11 cellular contexts compared by ENCODE assay signal in genomic region chr1:206890690-206891089, GRCh38. TPM values are rescaled to one million over a fixed set of nuclear protein-coding genes. Genes with fewer than 3 reads are reported as not detected.
DNase-seq lines count a peak whose midpoint lies in the region; ATAC-seq and TF ChIP-seq lines count a peak whose summit lies in the region.
"Had no signal": no experiment of that assay in that cellular context is flagged by ENCODE, and none has a peak within 500 bp of the region (broad histone marks: within the 10 kb centered on the region; RNA-seq: fewer than 3 reads in every experiment).

No MANE protein-coding gene starts in this region.

- TF ChIP-seq CTCF in RWPE2 (IDR thresholded peaks at IDR 0.05; ENCODE audit: poor library complexity, severe bottlenecking) = no peak
- TF ChIP-seq CTCF in thyroid gland (IDR thresholded peaks at IDR 0.05) = no peak

- H3K27ac ChIP-seq in RWPE2 (ENCODE audit: poor library complexity, severe bottlenecking) (peak overlapping the region; percentile 98), thyroid gland (no peak overlapping the region)

- CTCF ChIA-PET in activated naive CD4-positive, alpha-beta T cell treated with anti-CD3 and anti-CD28 coated beads for 36 hours (lab: Charles Lee) = interaction anchor here (0.8 to 1.1 kb wide), 3 partner anchors 15 to 30 kb away, joined by 3 to 5 read pairs (median 5); no protein-coding TSS in a partner anchor

- H3K27me3 ChIP-seq in RWPE2 (ENCODE audit: insufficient read depth, poor library complexity, severe bottlenecking) (no peaks in the 10 kb centered on the region), thyroid gland (no peaks in the 10 kb centered on the region)

- H3K27ac Mint-ChIP-seq in activated naive CD4-positive, alpha-beta T cell treated with anti-CD3 and anti-CD28 coated beads for 36 hours = peak overlapping the region; percentile 64
- peak overlapping the region; percentile 34 for H3K27ac Mint-ChIP-seq in stimulated activated naive B cell treated with anti-CD40 and anti-IgM and Interleukin-4, amounts not matched to agents 10 μg/mL and 1 μg/mL and 100 μg/mL, for 72 hours
- H3K27ac Mint-ChIP-seq: activated B cell treated with CpG ODN at 0.5 μM for 24 hours had no signal

- intact Hi-C loops in activated naive CD4-positive, alpha-beta T cell treated with anti-CD3 and anti-CD28 coated beads for 36 hours (cut with micrococcal nuclease) = loop anchor here (1.0 to 2.0 kb wide), 3 partner anchors 14 to 26 kb away; partner anchors contain the start of gene IL20
- intact Hi-C loops in thyroid gland (cut with DNase I) = no loop called here

- WGBS in thyroid gland, 2 donors = 73 to 76% methylated on average over 12 of the region's 12 CpGs

- no peak for DNase-seq in activated naive CD4-positive, alpha-beta T cell treated with anti-CD3 and anti-CD28 coated beads for 36 hours
- DNase-seq in activated naive CD4-positive, alpha-beta T cell treated with Interleukin-2 at 50 U/mL for 16 hours = no peak
- DNase-seq in RWPE2 (ENCODE audit: low spot score) = no peak
- DNase-seq in fibroblast of gingiva (ENCODE audit: low read depth) = peak; percentile 80
- no peak for DNase-seq in stimulated activated naive B cell treated with anti-CD40 and anti-IgM and Interleukin-4, amounts not matched to agents 10 μg/mL and 1 μg/mL and 100 μg/mL, for 72 hours
- DNase-seq in thyroid gland = no peak
- DNase-seq: activated B cell treated with CpG ODN at 0.5 μM for 24 hours; COR-L47; stimulated activated CD4-positive, alpha-beta T cell treated with anti-CD3 and anti-CD28 coated beads, Interleukin-1b, Interleukin-23, amount 100 ng/mL, for 48 hours had no signal

- H3K36me3 Mint-ChIP-seq in activated naive CD4-positive, alpha-beta T cell treated with anti-CD3 and anti-CD28 coated beads for 36 hours (ENCODE audit: low read depth) = no peaks in the 10 kb centered on the region
- peaks cover under 1 to 5% of the 10 kb centered on the region in 2 donors for H3K36me3 Mint-ChIP-seq in stimulated activated naive B cell treated with anti-CD40 and anti-IgM and Interleukin-4, amounts not matched to agents 10 μg/mL and 1 μg/mL and 100 μg/mL, for 72 hours

- peak; percentile 39 for ATAC-seq in RWPE2 (ENCODE audit: low read depth)
- ATAC-seq in stimulated activated naive B cell treated with anti-CD40 and anti-IgM and Interleukin-4, amounts not matched to agents 10 μg/mL and 1 μg/mL and 100 μg/mL, for 72 hours (replicated peaks) = peak; percentile 36
- no peak for ATAC-seq in GM19452 (IDR thresholded peaks at IDR 0.05; ENCODE audit: unreplicated experiment)
- ATAC-seq in GM21423 (IDR thresholded peaks at IDR 0.05; ENCODE audit: unreplicated experiment) = no peak

- H3K27me3 Mint-ChIP-seq in activated naive CD4-positive, alpha-beta T cell treated with anti-CD3 and anti-CD28 coated beads for 36 hours (ENCODE audit: low read depth) = peaks cover 1% of the 10 kb centered on the region
- H3K27me3 Mint-ChIP-seq in stimulated activated naive B cell treated with anti-CD40 and anti-IgM and Interleukin-4, amounts not matched to agents 10 μg/mL and 1 μg/mL and 100 μg/mL, for 72 hours = no peaks in the 10 kb centered on the region
- H3K27me3 Mint-ChIP-seq: activated B cell treated with CpG ODN at 0.5 μM for 24 hours had no signal

- H3K36me3 ChIP-seq in RWPE2 (ENCODE audit: low read depth) (no peaks in the 10 kb centered on the region), thyroid gland (no peaks in the 10 kb centered on the region)

- H3K9me3 Mint-ChIP-seq in activated naive CD4-positive, alpha-beta T cell treated with anti-CD3 and anti-CD28 coated beads for 36 hours = no peaks in the 10 kb centered on the region
- H3K9me3 Mint-ChIP-seq in stimulated activated naive B cell treated with anti-CD40 and anti-IgM and Interleukin-4, amounts not matched to agents 10 μg/mL and 1 μg/mL and 100 μg/mL, for 72 hours = no peaks in the 10 kb centered on the region
- H3K9me3 Mint-ChIP-seq: activated B cell treated with CpG ODN at 0.5 μM for 24 hours had no signal

- H3K4me1 ChIP-seq in RWPE2 (ENCODE audit: insufficient read depth, poor library complexity, severe bottlenecking) (peaks cover 68% of the 10 kb centered on the region), thyroid gland (peaks cover 6 to 21% of the 10 kb centered on the region in 2 donors)

- H3K4me3 Mint-ChIP-seq in activated naive CD4-positive, alpha-beta T cell treated with anti-CD3 and anti-CD28 coated beads for 36 hours = no peak overlapping the region
- H3K4me3 Mint-ChIP-seq in stimulated activated naive B cell treated with anti-CD40 and anti-IgM and Interleukin-4, amounts not matched to agents 10 μg/mL and 1 μg/mL and 100 μg/mL, for 72 hours = no peak overlapping the region
- H3K4me3 Mint-ChIP-seq: activated B cell treated with CpG ODN at 0.5 μM for 24 hours had no signal

- no peak for TF ChIP-seq POLR2A in thyroid gland (IDR thresholded peaks at IDR 0.05)

- H3K4me1 Mint-ChIP-seq in activated naive CD4-positive, alpha-beta T cell treated with anti-CD3 and anti-CD28 coated beads for 36 hours (ENCODE audit: low read depth) = peaks cover 68% of the 10 kb centered on the region
- H3K4me1 Mint-ChIP-seq in stimulated activated naive B cell treated with anti-CD40 and anti-IgM and Interleukin-4, amounts not matched to agents 10 μg/mL and 1 μg/mL and 100 μg/mL, for 72 hours = peaks cover 29 to 54% of the 10 kb centered on the region in 2 donors

- H3K4me3 ChIP-seq in RWPE2 (ENCODE audit: severe bottlenecking) = no peak overlapping the region
- no peak overlapping the region for H3K4me3 ChIP-seq in thyroid gland (replicated peaks in 1 of 3)

- H3K9me3 ChIP-seq in RWPE2 (ENCODE audit: severe bottlenecking) (no peaks in the 10 kb centered on the region), thyroid gland (no peaks in the 10 kb centered on the region)

RNA-seq across cellular contexts. Expression of gene IL24, which starts 6.6 kb away (rescaled TPM):
- 10 to 100 TPM; 44.0 to 46.7 TPM for total RNA-seq in activated naive CD4-positive, alpha-beta T cell treated with anti-CD3 and anti-CD28 coated beads for 36 hours
- not detected for total RNA-seq in thyroid gland
- total RNA-seq: activated B cell treated with CpG ODN at 0.5 μM for 24 hours had no signal

RNA-seq across cellular contexts. Expression of gene IL20, which starts 25.3 kb away (rescaled TPM):
- under 1 TPM in 1 of 2 experiments, not detected in 1; 0.31 TPM for total RNA-seq in activated naive CD4-positive, alpha-beta T cell treated with anti-CD3 and anti-CD28 coated beads for 36 hours
- not detected for total RNA-seq in thyroid gland
- total RNA-seq: activated B cell treated with CpG ODN at 0.5 μM for 24 hours had no signal

RNA-seq across cellular contexts. Expression of gene FCMR, which starts 31.1 kb away (rescaled TPM):
- total RNA-seq in activated naive CD4-positive, alpha-beta T cell treated with anti-CD3 and anti-CD28 coated beads for 36 hours = 10 to 100 TPM; 49.6 to 52.1 TPM
- 1 to 10 TPM; 1.2 to 5.2 (median 3.0) TPM for total RNA-seq in thyroid gland

RNA-seq across cellular contexts. Expression of gene PIGR, which starts 55.6 kb away (rescaled TPM):
- under 1 TPM in 1 of 2 experiments, not detected in 1; 0.10 TPM for total RNA-seq in activated naive CD4-positive, alpha-beta T cell treated with anti-CD3 and anti-CD28 coated beads for 36 hours
- 1 to 10 TPM in 1 of 4 donors, under 1 TPM in 2, not detected in 1; 0.11 to 1.2 (median 0.75) TPM for total RNA-seq in thyroid gland

Comparison
In these comparisons a context has a peak if more than half of its experiments do, and no peak if none do; other contexts are left out.
1. ATAC-seq: peak in RWPE2 (single experiment) and stimulated activated naive B cell treated with anti-CD40 and anti-IgM and Interleukin-4, amounts not matched to agents 10 μg/mL and 1 μg/mL and 100 μg/mL, for 72 hours (2 of 2); none in GM19452 (single experiment) and GM21423 (single experiment).
2. RNA of gene IL24, which starts 6.6 kb away (total RNA-seq): 44.0 to 46.7 TPM in activated naive CD4-positive, alpha-beta T cell treated with anti-CD3 and anti-CD28 coated beads for 36 hours; not detected in thyroid gland; every median in the first group is over 10 times any median in the second.
3. RNA of gene FCMR, which starts 31.1 kb away (total RNA-seq): 49.6 to 52.1 TPM in activated naive CD4-positive, alpha-beta T cell treated with anti-CD3 and anti-CD28 coated beads for 36 hours; 1.2 to 5.2 TPM in thyroid gland; every median in the first group is over 4 times any median in the second.